ENCODE assay signal across 10 cellular contexts in genomic region chr2:222672068-222672401, GRCh38. TPM values are rescaled to one million over a fixed set of nuclear protein-coding genes. Genes with fewer than 3 reads are reported as not detected.
DNase-seq lines count a peak whose midpoint lies in the region; ATAC-seq and TF ChIP-seq lines count a peak whose summit lies in the region.
"Had no signal": no experiment of that assay in that cellular context is flagged by ENCODE, and none has a peak within 500 bp of the region (broad histone marks: within the 10 kb centered on the region; RNA-seq: fewer than 3 reads in every experiment).

No MANE protein-coding gene starts in this region.

- no peak overlapping the region for H3K27ac Mint-ChIP-seq in activated naive CD8-positive, alpha-beta T cell treated with anti-CD3 and anti-CD28 coated beads, Interleukin-2, amount 10 ng/mL, durations not matched to agents 7 days and 5 days

- H3K9me3 Mint-ChIP-seq in activated naive CD8-positive, alpha-beta T cell treated with anti-CD3 and anti-CD28 coated beads, Interleukin-2, amount 10 ng/mL, durations not matched to agents 7 days and 5 days, result no peaks in the 10 kb centered on the region

- no peak for ATAC-seq in activated naive CD8-positive, alpha-beta T cell treated with anti-CD3 and anti-CD28 coated beads, Interleukin-2, amount 10 ng/mL, durations not matched to agents 7 days and 5 days (ENCODE audit: low read depth)
- ATAC-seq in HG02981 (IDR thresholded peaks at IDR 0.05; ENCODE audit: unreplicated experiment), result no peak
- no peak for ATAC-seq in GM18502 (IDR thresholded peaks at IDR 0.05; ENCODE audit: poor library complexity, unreplicated experiment)
- no peak for ATAC-seq in HG03196 (IDR thresholded peaks at IDR 0.05; ENCODE audit: unreplicated experiment)

- peaks cover 5% of the 10 kb centered on the region for H3K4me1 Mint-ChIP-seq in activated naive CD8-positive, alpha-beta T cell treated with anti-CD3 and anti-CD28 coated beads, Interleukin-2, amount 10 ng/mL, durations not matched to agents 7 days and 5 days

- H3K4me3 Mint-ChIP-seq in activated naive CD8-positive, alpha-beta T cell treated with anti-CD3 and anti-CD28 coated beads, Interleukin-2, amount 10 ng/mL, durations not matched to agents 7 days and 5 days, result peak overlapping the region; percentile 59

- H3K4me3 ChIP-seq in H7 (ENCODE audit: insufficient read depth, low read depth, low read length) (peak overlapping the region; percentile 63), iPS-11a (ENCODE audit: low read depth, low read length) (peak overlapping the region; percentile 50), retinal pigment epithelial cell (ENCODE audit: low read length) (peak overlapping the region; percentile 44)

- H3K36me3 ChIP-seq in H7 (replicated peaks; ENCODE audit: control insufficient read depth, insufficient read depth, low read length), result no peaks in the 10 kb centered on the region

- DNase-seq in H7, result peak; percentile 22
- DNase-seq in activated naive CD8-positive, alpha-beta T cell treated with anti-CD3 and anti-CD28 coated beads, Interleukin-2, amount 10 ng/mL, durations not matched to agents 7 days and 5 days, result no peak
- no peak for DNase-seq in retinal pigment epithelial cell (ENCODE audit: low read depth)
- DNase-seq in NCI-H2227 treated with DMSO at 0.1 percent for 48 hours (lab: John Stamatoyannopoulos, UW), result no peak
- DNase-seq: NCI-H446 treated with DMSO at 0.1 percent for 48 hours had no signal

- peaks cover 75% of the 10 kb centered on the region for H3K27me3 Mint-ChIP-seq in activated naive CD8-positive, alpha-beta T cell treated with anti-CD3 and anti-CD28 coated beads, Interleukin-2, amount 10 ng/mL, durations not matched to agents 7 days and 5 days

- H3K36me3 Mint-ChIP-seq in activated naive CD8-positive, alpha-beta T cell treated with anti-CD3 and anti-CD28 coated beads, Interleukin-2, amount 10 ng/mL, durations not matched to agents 7 days and 5 days, result no peaks in the 10 kb centered on the region

- POLR2A ChIA-PET in activated naive CD8-positive, alpha-beta T cell treated with anti-CD3 and anti-CD28 coated beads, Interleukin-2, amount 10 ng/mL, durations not matched to agents 7 days and 5 days (lab: Charles Lee), result no interaction called here

- TF ChIP-seq CTCF in retinal pigment epithelial cell (conservative IDR thresholded peaks at IDR 0.05; ENCODE audit: low read depth, low read length), result no peak

- peaks cover 29% of the 10 kb centered on the region for H3K27me3 ChIP-seq in H7 (ENCODE audit: control insufficient read depth, insufficient read depth, low read length)

RNA-seq across cellular contexts. Expression of gene MOGAT1, which starts 0.6 kb away (rescaled TPM):
- total RNA-seq in H7 (2014; rRNA removed; shearing (Covaris generic)), result not detected in 2 replicates
- total RNA-seq in activated naive CD8-positive, alpha-beta T cell treated with anti-CD3 and anti-CD28 coated beads, Interleukin-2, amount 10 ng/mL, durations not matched to agents 7 days and 5 days, result not detected
- total RNA-seq: glomerular endothelial cell had no signal

RNA-seq across cellular contexts. Expression of gene FARSB, which starts 16.1 kb away (rescaled TPM):
- 38.6 and 41.2 TPM in 2 replicates for total RNA-seq in H7 (2014; rRNA removed; shearing (Covaris generic))
- 10 to 100 TPM; 16.6 to 17.6 TPM for total RNA-seq in activated naive CD8-positive, alpha-beta T cell treated with anti-CD3 and anti-CD28 coated beads, Interleukin-2, amount 10 ng/mL, durations not matched to agents 7 days and 5 days
